ENCODE assay signal across 26 cellular contexts in genomic region chr9:91751922-91752321, GRCh38.
DNase-seq lines count a peak whose midpoint lies in the region; ATAC-seq and TF ChIP-seq lines count a peak whose summit lies in the region.
"Had no signal": no experiment of that assay in that cellular context is flagged by ENCODE, and none has a peak within 500 bp of the region (broad histone marks: within the 10 kb centered on the region; RNA-seq: fewer than 3 reads in every experiment).

No MANE protein-coding gene starts in this region.

- no peaks in the 10 kb centered on the region for H3K27me3 Mint-ChIP-seq in chondrocyte (ENCODE audit: low read depth)
- H3K27me3 Mint-ChIP-seq: type B pancreatic cell had no signal

- H3K4me3 Mint-ChIP-seq in chondrocyte (ENCODE audit: unreplicated experiment) = no peak overlapping the region
- H3K4me3 Mint-ChIP-seq: type B pancreatic cell had no signal

- no peak overlapping the region for H3K4me3 ChIP-seq in brain microvascular endothelial cell (ENCODE audit: low read depth, low read length)
- no peak overlapping the region for H3K4me3 ChIP-seq in fibroblast of the aortic adventitia (ENCODE audit: low read depth, low read length)
- H3K4me3 ChIP-seq: colonic mucosa, esophagus muscularis mucosa, heart right ventricle, skin epidermis had no signal

- no peaks in the 10 kb centered on the region for H3K9me3 Mint-ChIP-seq in chondrocyte (ENCODE audit: low read depth)
- H3K9me3 Mint-ChIP-seq: activated naive CD4-positive, alpha-beta T cell treated with anti-CD3 and anti-CD28 coated beads, Interleukin-2, amount 50 U/mL, for 72 hours; activated T-helper 2 cell treated with anti-CD3 and anti-CD28 coated beads, Interferon-gamma antibody, Interleukin-2, Interleukin-4, amounts not matched to agents 10 μg/mL and 5 μg/mL and 100 μg/mL, durations not matched to agents 14 hours and 24 hours and 36 hours; type B pancreatic cell had no signal

- DNase-seq in HCEC 1CT (peak; percentile 42), brain microvascular endothelial cell (peak; percentile 36), fibroblast of the aortic adventitia (ENCODE audit: low read depth) (peak; percentile 75), stromal cell of bone marrow (ENCODE audit: low read depth) (peak; percentile 48), GM10248 (ENCODE audit: extremely low spot score) (no peak), chondrocyte (ENCODE audit: low spot score) (no peak)
- DNase-seq: activated CD4-positive, alpha-beta T cell treated with anti-CD3 and anti-CD28 coated beads, Interleukin-2, amount 50 U/mL, for 48 hours; activated CD4-positive, CD25-positive, alpha-beta regulatory T cell; activated CD8-positive, alpha-beta memory T cell treated with anti-CD3 and anti-CD28 coated beads, Interleukin-2, amount 50 U/mL, for 48 hours; colonic mucosa; effector memory CD4-positive, alpha-beta T cell; heart right ventricle; left colon; NCI-H2081 treated with DMSO at 0.1 percent for 48 hours; NCI-H446; nucleus accumbens; OCI-M1; Right ventricle myocardium superior; stimulated activated CD4-positive, alpha-beta T cell treated with anti-CD3 and anti-CD28 coated beads, Interleukin-1b, Interleukin-23, amount 100 ng/mL, for 48 hours; T1000 had no signal

- in situ Hi-C loops in brain microvascular endothelial cell (cut with HindIII; ENCODE audit: low pct_ligation_motif_present, low sequenced_read_pairs) = no loop called here

- H3K36me3 ChIP-seq in brain microvascular endothelial cell (replicated peaks) = no peaks in the 10 kb centered on the region
- H3K36me3 ChIP-seq: colonic mucosa, heart right ventricle had no signal

- CTCF ChIA-PET in GM10248 (lab: Yijun Ruan, JAX) = no interaction called here

- peaks cover 4% of the 10 kb centered on the region for H3K36me3 Mint-ChIP-seq in chondrocyte (ENCODE audit: low read depth)
- H3K36me3 Mint-ChIP-seq: activated naive CD4-positive, alpha-beta T cell treated with anti-CD3 and anti-CD28 coated beads, Interleukin-2, amount 50 U/mL, for 72 hours had no signal

- H3K27ac Mint-ChIP-seq in chondrocyte (ENCODE audit: unreplicated experiment) = no peak overlapping the region
- H3K27ac Mint-ChIP-seq: activated naive CD4-positive, alpha-beta T cell treated with anti-CD3 and anti-CD28 coated beads, Interleukin-2, amount 50 U/mL, for 72 hours; activated T-helper 2 cell treated with anti-CD3 and anti-CD28 coated beads, Interferon-gamma antibody, Interleukin-2, Interleukin-4, amounts not matched to agents 10 μg/mL and 5 μg/mL and 100 μg/mL, durations not matched to agents 14 hours and 24 hours and 36 hours; type B pancreatic cell had no signal

- TF ChIP-seq CTCF in brain microvascular endothelial cell (IDR thresholded peaks at IDR 0.05; ENCODE audit: low read depth, low read length, missing control alignments) (no peak), fibroblast of the aortic adventitia (IDR thresholded peaks at IDR 0.05; ENCODE audit: insufficient read depth, low read length) (no peak), GM10248 (IDR thresholded peaks at IDR 0.05; ENCODE audit: control extremely low read depth, extremely low read depth, low read depth, missing control alignments) (no peak), chondrocyte (IDR thresholded peaks at IDR 0.05) (no peak)

- peaks cover 12% of the 10 kb centered on the region for H3K4me1 Mint-ChIP-seq in chondrocyte (ENCODE audit: low read depth)

- POLR2A ChIA-PET in GM10248 (lab: Yijun Ruan, JAX) = no interaction called here

- no peak overlapping the region for H3K27ac ChIP-seq in brain microvascular endothelial cell
- H3K27ac ChIP-seq: colonic mucosa, esophagus muscularis mucosa, heart right ventricle, skin epidermis had no signal

- H3K27me3 ChIP-seq in brain microvascular endothelial cell (replicated peaks) = no peaks in the 10 kb centered on the region
- H3K27me3 ChIP-seq: colonic mucosa, esophagus muscularis mucosa had no signal

- no peak for ATAC-seq in GM18520 (IDR thresholded peaks at IDR 0.05; ENCODE audit: unreplicated experiment)
- ATAC-seq: activated naive CD4-positive, alpha-beta T cell treated with anti-CD3 and anti-CD28 coated beads, Interleukin-2, amount 50 U/mL, for 72 hours; heart right ventricle; left colon had no signal

Comparison
In these comparisons a context has a peak if more than half of its experiments do, and no peak if none do; other contexts are left out.
1. DNase-seq: peak in HCEC 1CT (single experiment), brain microvascular endothelial cell (single experiment), fibroblast of the aortic adventitia (single experiment) and stromal cell of bone marrow (single experiment); none in GM10248 (single experiment) and chondrocyte (single experiment).